10 cellular contexts compared by ENCODE assay signal in the genomic region with DNA sequence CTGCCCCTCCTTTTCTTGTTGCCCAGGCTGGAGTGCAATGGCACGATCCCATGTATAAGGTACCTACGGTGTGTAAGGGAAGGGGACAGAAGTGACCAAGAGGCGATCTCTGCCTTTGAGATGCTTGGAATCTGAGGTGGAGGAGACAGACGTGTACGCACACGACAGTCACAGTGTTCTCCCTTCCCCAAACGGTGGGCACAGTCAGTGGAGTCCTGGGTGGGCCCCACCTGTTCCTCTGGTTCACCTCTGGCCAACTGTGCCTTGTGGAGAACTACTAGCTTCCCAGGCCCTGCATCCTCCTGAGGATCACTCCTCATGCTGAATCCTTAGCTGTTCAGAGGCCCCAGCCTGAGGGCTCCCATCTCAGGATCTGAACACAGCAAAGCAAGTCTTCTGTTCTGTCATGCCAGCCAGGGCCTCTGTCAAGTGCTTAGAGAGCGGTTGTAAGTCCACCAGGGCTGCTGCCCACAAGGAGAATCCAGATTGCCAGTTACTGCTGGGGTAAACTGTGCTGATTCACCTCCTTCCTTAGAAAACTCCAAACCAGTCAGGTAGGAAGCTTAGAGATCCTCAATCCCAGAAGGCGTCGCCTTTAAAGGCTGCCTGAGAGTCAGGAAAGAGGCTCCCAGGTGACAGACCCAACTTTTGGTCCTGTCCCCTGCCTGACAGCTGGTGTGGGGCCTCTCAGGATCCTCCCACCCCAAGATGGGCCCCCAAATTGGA. TPM values are rescaled to one million over a fixed set of nuclear protein-coding genes. Genes with fewer than 3 reads are reported as not detected.
A peak's percentile ranks its signal among the peaks of the same experiment; 100 is the strongest.
DNase-seq lines count a peak whose midpoint lies in the region; ATAC-seq, FAIRE-seq and TF ChIP-seq lines count a peak whose summit lies in the region.
"Had no signal": no experiment of that assay in that cellular context is flagged by ENCODE, and none has a peak within 500 bp of the region (broad histone marks: within the 10 kb centered on the region; RNA-seq: fewer than 3 reads in every experiment).

No MANE protein-coding gene starts in this region.

- no peaks in the 10 kb centered on the region for H3K9me3 Mint-ChIP-seq in T-helper 2 cell treated with Interferon-gamma antibody and Interleukin-4, amounts not matched to agents 5 μg/mL and 100 μg/mL, for 36 hours
- no peaks in the 10 kb centered on the region for H3K9me3 Mint-ChIP-seq in activated CD8-positive, alpha-beta T cell treated with anti-CD3 and anti-CD28 coated beads for 36 hours
- no peaks in the 10 kb centered on the region for H3K9me3 Mint-ChIP-seq in stimulated activated naive B cell treated with anti-CD40 and anti-IgM and Interleukin-4, amounts not matched to agents 10 μg/mL and 1 μg/mL and 100 μg/mL, for 72 hours

- ATAC-seq in activated CD8-positive, alpha-beta T cell treated with anti-CD3 and anti-CD28 coated beads for 36 hours: no peak
- ATAC-seq in stimulated activated naive B cell treated with anti-CD40 and anti-IgM and Interleukin-4, amounts not matched to agents 10 μg/mL and 1 μg/mL and 100 μg/mL, for 72 hours (replicated peaks): no peak

- peaks cover 5% of the 10 kb centered on the region for H3K27me3 Mint-ChIP-seq in T-helper 2 cell treated with Interferon-gamma antibody and Interleukin-4, amounts not matched to agents 5 μg/mL and 100 μg/mL, for 36 hours (ENCODE audit: low read depth)
- no peaks in the 10 kb centered on the region for H3K27me3 Mint-ChIP-seq in activated CD8-positive, alpha-beta T cell treated with anti-CD3 and anti-CD28 coated beads for 36 hours
- no peaks in the 10 kb centered on the region for H3K27me3 Mint-ChIP-seq in stimulated activated naive B cell treated with anti-CD40 and anti-IgM and Interleukin-4, amounts not matched to agents 10 μg/mL and 1 μg/mL and 100 μg/mL, for 72 hours

- H3K4me1 ChIP-seq in hepatocyte (ENCODE audit: insufficient read depth): peaks cover 29% of the 10 kb centered on the region

- H3K9me3 ChIP-seq in hepatocyte (ENCODE audit: low read depth): no peaks in the 10 kb centered on the region

- no peak for FAIRE-seq in GM12891 (lab: Jason Lieb, UNC)
- FAIRE-seq: A204.1 had no signal

- peaks cover 1% of the 10 kb centered on the region for H3K36me3 Mint-ChIP-seq in T-helper 2 cell treated with Interferon-gamma antibody and Interleukin-4, amounts not matched to agents 5 μg/mL and 100 μg/mL, for 36 hours (ENCODE audit: low read depth)
- H3K36me3 Mint-ChIP-seq in activated CD8-positive, alpha-beta T cell treated with anti-CD3 and anti-CD28 coated beads for 36 hours (ENCODE audit: low read depth): peaks cover 1% of the 10 kb centered on the region
- peaks cover 7 to 11% of the 10 kb centered on the region in 2 donors for H3K36me3 Mint-ChIP-seq in stimulated activated naive B cell treated with anti-CD40 and anti-IgM and Interleukin-4, amounts not matched to agents 10 μg/mL and 1 μg/mL and 100 μg/mL, for 72 hours

- peaks cover 68% of the 10 kb centered on the region for H3K79me2 ChIP-seq in hepatocyte

- H3K27ac Mint-ChIP-seq in T-helper 2 cell treated with Interferon-gamma antibody and Interleukin-4, amounts not matched to agents 5 μg/mL and 100 μg/mL, for 36 hours: peak overlapping the region; percentile 20
- H3K27ac Mint-ChIP-seq in activated CD8-positive, alpha-beta T cell treated with anti-CD3 and anti-CD28 coated beads for 36 hours: peak overlapping the region; percentile 88
- H3K27ac Mint-ChIP-seq in stimulated activated naive B cell treated with anti-CD40 and anti-IgM and Interleukin-4, amounts not matched to agents 10 μg/mL and 1 μg/mL and 100 μg/mL, for 72 hours: no peak overlapping the region

- H3K4me1 Mint-ChIP-seq in T-helper 2 cell treated with Interferon-gamma antibody and Interleukin-4, amounts not matched to agents 5 μg/mL and 100 μg/mL, for 36 hours (ENCODE audit: low read depth): peaks cover 23% of the 10 kb centered on the region
- peaks cover 45% of the 10 kb centered on the region for H3K4me1 Mint-ChIP-seq in activated CD8-positive, alpha-beta T cell treated with anti-CD3 and anti-CD28 coated beads for 36 hours (ENCODE audit: low read depth)
- peaks cover 24 to 41% of the 10 kb centered on the region in 2 donors for H3K4me1 Mint-ChIP-seq in stimulated activated naive B cell treated with anti-CD40 and anti-IgM and Interleukin-4, amounts not matched to agents 10 μg/mL and 1 μg/mL and 100 μg/mL, for 72 hours

- H3K36me3 ChIP-seq in hepatocyte (replicated peaks; ENCODE audit: insufficient read depth, low read depth): no peaks in the 10 kb centered on the region

- H3K27ac ChIP-seq in hepatocyte: no peak overlapping the region

- intact Hi-C loops in activated CD8-positive, alpha-beta T cell treated with anti-CD3 and anti-CD28 coated beads for 36 hours (cut with micrococcal nuclease): no loop called here

- H4K20me1 ChIP-seq in hepatocyte (ENCODE audit: insufficient read depth, poor library complexity, severe bottlenecking): peaks cover 11% of the 10 kb centered on the region

- H3K9me2 ChIP-seq in hepatocyte (replicated peaks; ENCODE audit: insufficient read depth): no peaks in the 10 kb centered on the region

- TF ChIP-seq CTCF in activated CD8-positive, alpha-beta T cell treated with anti-CD3 and anti-CD28 coated beads for 36 hours (IDR thresholded peaks at IDR 0.05): no peak
- no peak for TF ChIP-seq CTCF in hepatocyte (IDR thresholded peaks at IDR 0.05; ENCODE audit: poor library complexity)

- 88% methylated on average over 10 of the region's 10 CpGs for WGBS in hepatocyte (ENCODE audit: low lambda C conversion rate, missing lambda C conversion rate)

- no peak overlapping the region for H3K4me3 ChIP-seq in hepatocyte

- H2AFZ ChIP-seq in hepatocyte: no peak overlapping the region

- no peaks in the 10 kb centered on the region for H3K27me3 ChIP-seq in hepatocyte

- CTCF ChIA-PET in activated CD8-positive, alpha-beta T cell treated with anti-CD3 and anti-CD28 coated beads for 36 hours (lab: Charles Lee): interaction anchor here (0.9 to 1.1 kb wide), 2 partner anchors 187 to 263 kb away, joined by 3 read pairs; no protein-coding TSS in a partner anchor
- CTCF ChIA-PET in HEK293T (lab: Yijun Ruan, JAX): no interaction called here

- no peak for DNase-seq in T-helper 2 cell treated with Interferon-gamma antibody and Interleukin-4, amounts not matched to agents 5 μg/mL and 100 μg/mL, for 36 hours (ENCODE audit: low spot score)
- DNase-seq in T-helper 2 cell (no peak), hepatocyte (ENCODE audit: low spot score) (no peak), HEK293T (ENCODE audit: extremely low spot score) (no peak), DMS153 treated with DMSO at 0.1 percent for 48 hours (lab: John Stamatoyannopoulos, UW; ENCODE audit: unreplicated experiment) (no peak), GM12891 (ENCODE audit: insufficient read length, low spot score) (no peak)
- DNase-seq in activated CD8-positive, alpha-beta T cell treated with anti-CD3 and anti-CD28 coated beads for 36 hours: no peak
- no peak for DNase-seq in stimulated activated naive B cell treated with anti-CD40 and anti-IgM and Interleukin-4, amounts not matched to agents 10 μg/mL and 1 μg/mL and 100 μg/mL, for 72 hours
- DNase-seq: NCI-H1417 treated with DMSO at 0.1 percent for 48 hours had no signal

- POLR2A ChIA-PET in activated CD8-positive, alpha-beta T cell treated with anti-CD3 and anti-CD28 coated beads for 36 hours (lab: Charles Lee): no interaction called here
- POLR2A ChIA-PET in HEK293T (lab: Yijun Ruan, JAX): no interaction called here

- peak overlapping the region; percentile 77 for H3K4me3 Mint-ChIP-seq in T-helper 2 cell treated with Interferon-gamma antibody and Interleukin-4, amounts not matched to agents 5 μg/mL and 100 μg/mL, for 36 hours
- H3K4me3 Mint-ChIP-seq in activated CD8-positive, alpha-beta T cell treated with anti-CD3 and anti-CD28 coated beads for 36 hours: peak overlapping the region; percentile 85
- H3K4me3 Mint-ChIP-seq in stimulated activated naive B cell treated with anti-CD40 and anti-IgM and Interleukin-4, amounts not matched to agents 10 μg/mL and 1 μg/mL and 100 μg/mL, for 72 hours: peak overlapping the region; percentile 92 to 99

- peak overlapping the region; percentile 81 for H3K4me2 ChIP-seq in hepatocyte

- no peak for TF ChIP-seq POLR2A in GM12891 (IDR thresholded peaks at IDR 0.05; ENCODE audit: low read depth, low read length)

TF ChIP-seq in HEK293T, 16 proteins besides CTCF, POLR2A, EP300 and RAD21:
- TF ChIP-seq HDGF (IDR thresholded peaks at IDR 0.05; ENCODE audit: borderline replicate concordance) (no peak), SP1 (IDR thresholded peaks at IDR 0.05) (no peak), LEF1 (IDR thresholded peaks at IDR 0.05; ENCODE audit: borderline replicate concordance) (no peak), TARDBP (IDR thresholded peaks at IDR 0.05) (no peak), SUZ12 (IDR thresholded peaks at IDR 0.05) (no peak), ARNT (IDR thresholded peaks at IDR 0.05) (no peak), FOXA1 (IDR thresholded peaks at IDR 0.05) (no peak), L3MBTL2 (conservative IDR thresholded peaks at IDR 0.05) (no peak), BHLHE40 (IDR thresholded peaks at IDR 0.05; ENCODE audit: borderline replicate concordance) (no peak), NFRKB (IDR thresholded peaks at IDR 0.05) (no peak), FOXK2 (IDR thresholded peaks at IDR 0.05) (no peak)

TF ChIP-seq in GM12891, 5 proteins besides CTCF, POLR2A, EP300 and RAD21:
- TF ChIP-seq POU2F2 (IDR thresholded peaks at IDR 0.05; ENCODE audit: low read depth, low read length): no peak
TF ChIP-seq in GM12891: peak in this region for 0.

RNA-seq across cellular contexts. Expression of a gene that starts 1.6 kb away (rescaled TPM):
- 1 to 10 TPM; 4.2 to 4.6 TPM for total RNA-seq in activated CD8-positive, alpha-beta T cell treated with anti-CD3 and anti-CD28 coated beads for 36 hours
- total RNA-seq in hepatocyte: 30.2 and 40.7 TPM in 2 replicates
- polyA plus RNA-seq in hepatocyte: 16.6 and 18.3 TPM in 2 replicates
- polyA plus RNA-seq in GM12891 (2012; ENCODE audit: low read depth, missing spikeins): 1.6 TPM

RNA-seq across cellular contexts. Expression of a gene that starts 20.2 kb away (rescaled TPM):
- total RNA-seq in activated CD8-positive, alpha-beta T cell treated with anti-CD3 and anti-CD28 coated beads for 36 hours: 10 to 100 TPM; 32.5 to 33.6 TPM
- 1.7 and 3.1 TPM in 2 replicates for total RNA-seq in hepatocyte
- polyA plus RNA-seq in hepatocyte: 5.5 and 5.6 TPM in 2 replicates
- polyA plus RNA-seq in GM12891 (2012; ENCODE audit: low read depth, missing spikeins): 13.3 TPM
